In genomic region chr1:109131800-109132199, GRCh38 we compare ENCODE assay signal across 24 cellular contexts.
"Had no signal": no experiment of that assay in that cellular context is flagged by ENCODE, and none has a peak within 500 bp of the region (broad histone marks: within the 10 kb centered on the region; RNA-seq: fewer than 3 reads in every experiment).

No MANE protein-coding gene starts in this region.

- H3K27me3 ChIP-seq: ovary, right atrium auricular region, right lobe of liver, suprapubic skin, tibial artery, vagina had no signal

- H3K36me3 ChIP-seq: lower lobe of right lung, ovary, right atrium auricular region, right lobe of liver, suprapubic skin, thoracic aorta, tibial artery, vagina had no signal

- H3K9me3 ChIP-seq: lower lobe of right lung, ovary, right atrium auricular region, right lobe of liver, suprapubic skin, thoracic aorta, tibial artery, vagina had no signal

- DNase-seq: hippocampal formation; kidney glomerular epithelial cell; left cardiac atrium; lower lobe of right lung; mammary epithelial cell; mesenchymal stem cell; naive thymus-derived CD8-positive, alpha-beta T cell; ovary; right lobe of liver; stimulated activated CD4-positive, alpha-beta T cell treated with anti-CD3 and anti-CD28 coated beads, Interleukin-12 subunit alpha, Interleukin-12 subunit beta, amount 100 ng/mL, for 4 hours; stimulated activated CD4-positive, alpha-beta T cell treated with anti-CD3 and anti-CD28 coated beads, Interleukin-15, amount 100 ng/mL, for 24 hours; stimulated activated CD4-positive, alpha-beta T cell treated with anti-CD3 and anti-CD28 coated beads, Interleukin-2, amount 100 ng/mL, for 24 hours; stimulated activated CD4-positive, alpha-beta T cell treated with anti-CD3 and anti-CD28 coated beads, Interleukin-4, amount 100 ng/mL, for 1 hour; stimulated activated naive B cell treated with anti-CD40 and anti-IgM and Interleukin-4, amounts not matched to agents 10 μg/mL and 1 μg/mL and 100 μg/mL, for 72 hours; stimulated activated naive CD8-positive, alpha-beta T cell treated with anti-CD3 and anti-CD28 coated beads, Interleukin-15, Interleukin-2, amounts not matched to agents 100 U/mL and 50 U/mL, for 24 hours; tibial artery; trophoblast cell had no signal

- FAIRE-seq: keratinocyte had no signal

- H3K4me1 ChIP-seq: vagina had no signal

- H3K27ac ChIP-seq: lower lobe of right lung, ovary, right atrium auricular region, right lobe of liver, skin epidermis, suprapubic skin, thoracic aorta, tibial artery, vagina had no signal

- ATAC-seq: left cardiac atrium; left lobe of liver; lower lobe of right lung; naive thymus-derived CD8-positive, alpha-beta T cell; right lobe of liver; stimulated activated naive B cell treated with anti-CD40 and anti-IgM and Interleukin-4, amounts not matched to agents 10 μg/mL and 1 μg/mL and 100 μg/mL, for 72 hours had no signal

- H3K4me3 ChIP-seq: lower lobe of right lung, ovary, right atrium auricular region, right lobe of liver, skin epidermis, suprapubic skin, thoracic aorta, tibial artery, vagina had no signal
